Comparison of ENCODE assay signal across 21 cellular contexts in the genomic region with DNA sequence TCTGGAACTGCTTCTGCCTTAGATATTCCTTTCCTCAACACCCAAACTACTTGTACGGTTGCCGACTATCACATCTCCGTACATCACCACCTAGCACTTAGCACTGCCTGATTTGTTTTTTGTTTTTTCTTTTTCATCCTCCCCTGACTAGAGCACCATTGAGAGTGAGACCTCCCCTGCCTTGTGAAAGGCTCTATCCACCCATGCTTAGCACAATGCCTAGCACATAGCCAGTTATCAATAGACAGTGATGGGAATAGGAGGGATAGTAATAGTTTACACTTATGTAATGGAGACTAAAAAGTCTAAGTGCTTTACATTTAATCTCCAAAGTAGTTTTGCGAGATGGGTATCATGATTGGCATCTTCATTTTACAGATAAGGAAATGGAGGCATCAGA.
"Had no signal": no experiment of that assay in that cellular context is flagged by ENCODE, and none has a peak within 500 bp of the region (broad histone marks: within the 10 kb centered on the region; RNA-seq: fewer than 3 reads in every experiment).

No MANE protein-coding gene starts in this region.

- H3K27ac ChIP-seq: RWPE1 had no signal

- H3K4me2 ChIP-seq: SK-N-SH had no signal

- H3K9me3 ChIP-seq: SK-N-SH had no signal

- H3K9ac ChIP-seq: SK-N-SH had no signal

- ATAC-seq: Panc1, PC-3 had no signal

- DNase-seq: KBM-7, MV-4-11, NCI-H1048, NCI-H1105, NCI-H1417, NCI-H1436 treated with DMSO at 0.1 percent for 48 hours, NCI-H1694, NCI-H187 treated with DMSO at 0.1 percent for 48 hours, NCI-H2029 treated with DMSO at 0.1 percent for 48 hours, NCI-H2171 treated with DMSO at 0.1 percent for 48 hours, NCI-H345, NCI-H446 treated with DMSO at 0.1 percent for 48 hours, NCI-H510A treated with DMSO at 0.1 percent for 48 hours, NCI-H526 treated with DMSO at 0.1 percent for 48 hours, NCI-H748 treated with DMSO at 0.1 percent for 48 hours, PC-3, SHP77, SK-N-SH, SW 1271 had no signal
